Comparison of ENCODE assay signal across 15 cellular contexts in the genomic region with DNA sequence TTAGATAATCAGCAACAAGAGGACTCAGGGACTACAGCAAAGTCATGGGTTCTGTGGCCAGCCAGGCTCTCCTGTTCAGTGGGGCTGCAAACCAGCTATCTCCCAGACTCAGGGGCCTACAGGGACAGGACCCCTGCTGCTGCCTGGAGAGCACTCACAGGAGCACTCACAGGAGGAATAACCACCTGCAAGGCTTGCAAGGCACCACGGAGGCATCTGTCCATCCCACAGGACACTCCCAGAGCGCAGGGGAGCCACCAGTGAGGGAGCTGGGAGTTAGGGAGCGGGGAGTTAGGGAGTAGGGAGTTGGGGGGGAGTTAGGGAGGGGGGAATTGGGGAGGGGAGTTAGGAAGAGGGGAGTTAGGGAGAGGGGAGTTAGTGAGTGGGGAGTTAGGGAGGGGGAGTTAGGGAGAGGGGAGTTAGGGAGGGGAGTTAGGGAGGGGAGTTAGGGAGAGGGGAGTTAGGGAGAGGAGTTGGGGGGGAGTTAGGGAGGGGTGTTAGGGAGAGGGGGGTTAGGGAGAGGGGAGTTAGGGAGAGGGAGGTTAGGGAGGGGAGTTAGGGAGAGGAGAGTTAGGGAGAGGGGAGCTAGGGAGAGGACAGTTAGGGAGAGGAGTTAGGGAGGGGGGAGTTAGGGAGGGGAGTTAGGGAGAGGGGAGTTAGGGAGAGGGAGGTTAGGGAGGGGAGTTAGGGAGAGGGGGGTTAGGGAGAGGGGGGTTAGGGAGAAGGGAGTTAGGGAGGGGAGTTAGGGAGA. TPM values are rescaled to one million over a fixed set of nuclear protein-coding genes. Genes with fewer than 3 reads are reported as not detected.
A peak's percentile ranks its signal among the peaks of the same experiment; 100 is the strongest.
DNase-seq lines count a peak whose midpoint lies in the region; ATAC-seq and TF ChIP-seq lines count a peak whose summit lies in the region.
"Had no signal": no experiment of that assay in that cellular context is flagged by ENCODE, and none has a peak within 500 bp of the region (broad histone marks: within the 10 kb centered on the region; RNA-seq: fewer than 3 reads in every experiment).

No MANE protein-coding gene starts in this region.

- H3K27me3 Mint-ChIP-seq in stimulated activated naive CD8-positive, alpha-beta T cell treated with anti-CD3 and anti-CD28 coated beads, Interleukin-15, amount 100 ng/mL, for 72 hours = no peaks in the 10 kb centered on the region
- no peaks in the 10 kb centered on the region for H3K27me3 Mint-ChIP-seq in brain
- no peaks in the 10 kb centered on the region for H3K27me3 Mint-ChIP-seq in naive thymus-derived CD8-positive, alpha-beta T cell
- H3K27me3 Mint-ChIP-seq: activated CD4-positive, alpha-beta memory T cell treated with anti-CD3 and anti-CD28 coated beads for 36 hours; natural killer cell treated with Interleukin-12 subunit alpha and Interleukin-12 subunit beta and Interleukin-15 and Interleukin-18, amount 100 ng/mL, for 72 hours had no signal

- peaks cover 4 to 40% (median 18%) of the 10 kb centered on the region in 3 donors for H3K4me1 ChIP-seq in gastroesophageal sphincter

- no peak for TF ChIP-seq EP300 in gastroesophageal sphincter (IDR thresholded peaks at IDR 0.05)

- WGBS in gastroesophageal sphincter (ENCODE audit: low coverage in 1 of 2), 2 donors = no CpG with 5 or more reads among the region's 3 CpGs

- H3K4me3 ChIP-seq in gastroesophageal sphincter = no peak overlapping the region
- H3K4me3 ChIP-seq: ascending aorta had no signal

- H3K36me3 Mint-ChIP-seq in brain = peaks cover 8% of the 10 kb centered on the region
- peaks cover 0 to 28% (median 0%) of the 10 kb centered on the region in 3 donors for H3K36me3 Mint-ChIP-seq in naive thymus-derived CD8-positive, alpha-beta T cell
- H3K36me3 Mint-ChIP-seq: natural killer cell treated with Interleukin-12 subunit alpha and Interleukin-12 subunit beta and Interleukin-15 and Interleukin-18, amount 100 ng/mL, for 72 hours had no signal

- H3K27ac Mint-ChIP-seq in stimulated activated naive CD8-positive, alpha-beta T cell treated with anti-CD3 and anti-CD28 coated beads, Interleukin-15, amount 100 ng/mL, for 72 hours = peak overlapping the region; percentile 54 to 69
- peak overlapping the region in 3 of 5 experiments; percentile 48 to 85 (median 63) for H3K27ac Mint-ChIP-seq in brain
- H3K27ac Mint-ChIP-seq in naive thymus-derived CD8-positive, alpha-beta T cell = peak overlapping the region in 6 of 10 donors; percentile 17 to 86 (median 53)
- H3K27ac Mint-ChIP-seq: activated CD4-positive, alpha-beta memory T cell treated with anti-CD3 and anti-CD28 coated beads for 36 hours; H9; natural killer cell treated with Interleukin-12 subunit alpha and Interleukin-12 subunit beta and Interleukin-15 and Interleukin-18, amount 100 ng/mL, for 72 hours had no signal

- peaks cover 0 to 25% of the 10 kb centered on the region in 2 donors for H3K36me3 ChIP-seq in gastroesophageal sphincter

- no peak overlapping the region for H3K4me3 Mint-ChIP-seq in stimulated activated naive CD8-positive, alpha-beta T cell treated with anti-CD3 and anti-CD28 coated beads, Interleukin-15, amount 100 ng/mL, for 72 hours
- no peak overlapping the region for H3K4me3 Mint-ChIP-seq in brain
- H3K4me3 Mint-ChIP-seq in naive thymus-derived CD8-positive, alpha-beta T cell = no peak overlapping the region
- H3K4me3 Mint-ChIP-seq: activated CD4-positive, alpha-beta memory T cell treated with anti-CD3 and anti-CD28 coated beads for 36 hours; H9; natural killer cell treated with Interleukin-12 subunit alpha and Interleukin-12 subunit beta and Interleukin-15 and Interleukin-18, amount 100 ng/mL, for 72 hours had no signal

- no peak for DNase-seq in stimulated activated naive CD8-positive, alpha-beta T cell treated with anti-CD3 and anti-CD28 coated beads, Interleukin-15, amount 100 ng/mL, for 72 hours
- DNase-seq in stimulated activated naive CD8-positive, alpha-beta T cell treated with anti-CD3 and anti-CD28 coated beads, Interleukin-15, Interleukin-2, amounts not matched to agents 100 U/mL and 50 U/mL, for 24 hours = no peak
- no peak for DNase-seq in naive thymus-derived CD8-positive, alpha-beta T cell
- no peak for DNase-seq in activated CD4-positive, CD25-positive, alpha-beta regulatory T cell (lab: John Stamatoyannopoulos, UW)
- no peak for DNase-seq in COLO668 (lab: John Stamatoyannopoulos, UW; ENCODE audit: unreplicated experiment)
- DNase-seq: activated CD4-positive, alpha-beta memory T cell treated with anti-CD3 and anti-CD28 coated beads for 36 hours; foreskin melanocyte; GDM1; H9; NCI-H187 treated with DMSO at 0.1 percent for 48 hours; NCI-H526 had no signal

- TF ChIP-seq CTCF in brain (conservative IDR thresholded peaks at IDR 0.05) (no peak), gastroesophageal sphincter (IDR thresholded peaks at IDR 0.05) (no peak)

- H3K9me3 ChIP-seq in gastroesophageal sphincter = no peaks in the 10 kb centered on the region
- H3K9me3 ChIP-seq: ascending aorta had no signal

- no peaks in the 10 kb centered on the region for H3K9me3 Mint-ChIP-seq in stimulated activated naive CD8-positive, alpha-beta T cell treated with anti-CD3 and anti-CD28 coated beads, Interleukin-15, amount 100 ng/mL, for 72 hours
- peaks cover 0 to 2% (median 0%) of the 10 kb centered on the region in 5 experiments for H3K9me3 Mint-ChIP-seq in brain
- no peaks in the 10 kb centered on the region for H3K9me3 Mint-ChIP-seq in naive thymus-derived CD8-positive, alpha-beta T cell
- H3K9me3 Mint-ChIP-seq: activated CD4-positive, alpha-beta memory T cell treated with anti-CD3 and anti-CD28 coated beads for 36 hours; H9; natural killer cell treated with Interleukin-12 subunit alpha and Interleukin-12 subunit beta and Interleukin-15 and Interleukin-18, amount 100 ng/mL, for 72 hours had no signal

- no peak for TF ChIP-seq POLR2A in gastroesophageal sphincter (IDR thresholded peaks at IDR 0.05)

- POLR2A ChIA-PET in naive thymus-derived CD8-positive, alpha-beta T cell (lab: Charles Lee) = no interaction called here

- no peak for ATAC-seq in stimulated activated naive CD8-positive, alpha-beta T cell treated with anti-CD3 and anti-CD28 coated beads, Interleukin-15, amount 100 ng/mL, for 72 hours
- ATAC-seq in stimulated activated naive CD8-positive, alpha-beta T cell treated with anti-CD3 and anti-CD28 coated beads, Interleukin-15, Interleukin-2, amounts not matched to agents 100 U/mL and 50 U/mL, for 24 hours = no peak
- ATAC-seq in naive thymus-derived CD8-positive, alpha-beta T cell = no peak
- ATAC-seq in gastroesophageal sphincter = no peak
- ATAC-seq: natural killer cell treated with Interleukin-12 subunit alpha and Interleukin-12 subunit beta and Interleukin-15 and Interleukin-18, amount 100 ng/mL, for 72 hours had no signal

- H3K27ac ChIP-seq in gastroesophageal sphincter = no peak overlapping the region
- H3K27ac ChIP-seq: ascending aorta had no signal

- H3K4me1 Mint-ChIP-seq in stimulated activated naive CD8-positive, alpha-beta T cell treated with anti-CD3 and anti-CD28 coated beads, Interleukin-15, amount 100 ng/mL, for 72 hours = peaks cover 59% of the 10 kb centered on the region
- H3K4me1 Mint-ChIP-seq in brain = peaks cover 41% of the 10 kb centered on the region
- peaks cover 44 to 74% (median 57%) of the 10 kb centered on the region in 4 donors for H3K4me1 Mint-ChIP-seq in naive thymus-derived CD8-positive, alpha-beta T cell

- H3K27me3 ChIP-seq in gastroesophageal sphincter = no peaks in the 10 kb centered on the region
- H3K27me3 ChIP-seq: ascending aorta had no signal

RNA-seq across cellular contexts. Expression of a gene that starts 5.7 kb away (rescaled TPM):
- 64.2 TPM for polyA plus RNA-seq in brain (ENCODE audit: insufficient read depth, low read depth, low replicate concordance)
- 10 to 100 TPM; 30.5 to 34.6 TPM for total RNA-seq in naive thymus-derived CD8-positive, alpha-beta T cell
- polyA plus RNA-seq in naive thymus-derived CD8-positive, alpha-beta T cell = 1 to 10 TPM; 6.1 to 9.4 (median 6.2) TPM
- total RNA-seq in gastroesophageal sphincter = 10 to 100 TPM; 11.2 to 30.1 (median 21.6) TPM

RNA-seq across cellular contexts. Expression of a gene that starts 20.1 kb away (rescaled TPM):
- polyA plus RNA-seq in brain (ENCODE audit: insufficient read depth, low read depth, low replicate concordance) = 16.9 TPM
- not detected for total RNA-seq in naive thymus-derived CD8-positive, alpha-beta T cell
- polyA plus RNA-seq in naive thymus-derived CD8-positive, alpha-beta T cell = not detected
- total RNA-seq in gastroesophageal sphincter = 10 to 100 TPM; 50.8 to 76.5 (median 72.3) TPM
- total RNA-seq: natural killer cell treated with Interleukin-12 subunit alpha and Interleukin-12 subunit beta and Interleukin-15 and Interleukin-18, amount 100 ng/mL, for 72 hours had no signal

RNA-seq across cellular contexts. Expression of a gene that starts 24.1 kb away (rescaled TPM):
- polyA plus RNA-seq in brain (ENCODE audit: insufficient read depth, low read depth, low replicate concordance) = 265 TPM
- total RNA-seq in naive thymus-derived CD8-positive, alpha-beta T cell = 10 to 100 TPM; 50.5 to 54.4 TPM
- polyA plus RNA-seq in naive thymus-derived CD8-positive, alpha-beta T cell = 10 to 100 TPM; 51.5 to 90.6 (median 88.6) TPM
- 100 to 1,000 TPM; 101 to 260 (median 166) TPM for total RNA-seq in gastroesophageal sphincter

Comparison
In these comparisons a context has a peak if more than half of its experiments do, and no peak if none do; other contexts are left out.
1. RNA of a gene that starts 20.1 kb away (total RNA-seq): 50.8 to 76.5 TPM in gastroesophageal sphincter; not detected in naive thymus-derived CD8-positive, alpha-beta T cell; every median in the first group is over 10 times any median in the second.
2. Peak in every context shown above with its lines, with median percentiles within 50 percentile points of each other: H3K27ac Mint-ChIP-seq.